ENCODE assay signal across 12 cellular contexts in genomic region chr3:31106912-31107311, GRCh38.
A peak's percentile ranks its signal among the peaks of the same experiment; 100 is the strongest.
DNase-seq lines count a peak whose midpoint lies in the region; ATAC-seq, FAIRE-seq and TF ChIP-seq lines count a peak whose summit lies in the region.
"Had no signal": no experiment of that assay in that cellular context is flagged by ENCODE, and none has a peak within 500 bp of the region (broad histone marks: within the 10 kb centered on the region; RNA-seq: fewer than 3 reads in every experiment).

No MANE protein-coding gene starts in this region.

- BruUV-seq in GM12878 (replicated peaks; lab: Mats Ljungman, UMichigan), result no TSS peak

- H2AFZ ChIP-seq in GM12878 (ENCODE audit: control insufficient read depth, low read depth, low read length), result no peak overlapping the region

- SMC1A ChIA-PET in GM12878 (lab: Charles Lee; ENCODE audit: uncharacterized antibody, unreplicated experiment), result interaction anchor here (1.0 to 2.9 kb wide), 2 partner anchors 11 to 22 kb away, joined by 3 to 7 read pairs; no protein-coding TSS in a partner anchor

- peak; percentile 49 for FAIRE-seq in GM12878 (lab: Jason Lieb, UNC)
- FAIRE-seq: G401.6 had no signal

- TF ChIP-seq RAD21 in GM12878 (IDR thresholded peaks at IDR 0.05; ENCODE audit: insufficient read depth, low read depth, low read length), result no peak

- no peak overlapping the region for H3K9ac ChIP-seq in GM12878 (ENCODE audit: control insufficient read depth, insufficient read depth, low read length)

- ATAC-seq in GM18861 (IDR thresholded peaks at IDR 0.05; ENCODE audit: unreplicated experiment) (peak; percentile 88), GM21381 (IDR thresholded peaks at IDR 0.05; ENCODE audit: unreplicated experiment) (peak; percentile 96), HG03103 (IDR thresholded peaks at IDR 0.05; ENCODE audit: low read depth, unreplicated experiment) (peak; percentile 90), GM12878 (peak; percentile 98)
- ATAC-seq: left ventricle myocardium superior, T-cell had no signal

- H3K9me3 ChIP-seq in GM12878 (replicated peaks; ENCODE audit: control insufficient read depth, insufficient read depth, low read length), result no peaks in the 10 kb centered on the region; the same call in 2 of the 3 replicates
- H3K9me3 ChIP-seq in transverse colon, result no peaks in the 10 kb centered on the region
- H3K9me3 ChIP-seq in sigmoid colon, result no peaks in the 10 kb centered on the region

- no peak overlapping the region for H3K4me2 ChIP-seq in GM12878 (ENCODE audit: control insufficient read depth, insufficient read depth)

- H3K4me1 ChIP-seq in GM12878 (ENCODE audit: control insufficient read depth, insufficient read depth, low read length), result no peaks in the 10 kb centered on the region
- no peaks in the 10 kb centered on the region for H3K4me1 ChIP-seq in transverse colon
- H3K4me1 ChIP-seq in sigmoid colon, result no peaks in the 10 kb centered on the region

- H4K20me1 ChIP-seq in GM12878 (ENCODE audit: control insufficient read depth, insufficient read depth), result no peaks in the 10 kb centered on the region

- no peaks in the 10 kb centered on the region for H3K79me2 ChIP-seq in GM12878 (ENCODE audit: control insufficient read depth, insufficient read depth, low read length)

- TF ChIP-seq EP300 in GM12878 (IDR thresholded peaks at IDR 0.05; ENCODE audit: borderline replicate concordance in 1 of 2, control insufficient read depth in 1 of 2, low read depth in 2 of 2, low read length in 2 of 2) (no peak), transverse colon (IDR thresholded peaks at IDR 0.05; ENCODE audit: low read depth) (no peak), sigmoid colon (IDR thresholded peaks at IDR 0.05) (no peak)

- WGBS in GM12878 (ENCODE audit: insufficient coverage, insufficient replicate concordance, low lambda C conversion rate, missing lambda C conversion rate), result 23% methylated on average over 2 of the region's 2 CpGs
- WGBS in transverse colon (ENCODE audit: low coverage in 1 of 2), 2 donors, result 83 to 84% methylated on average over 2 of the region's 2 CpGs
- WGBS in sigmoid colon, 2 donors, result 81 to 90% methylated on average over 2 of the region's 2 CpGs

- H3K36me3 ChIP-seq in GM12878 (ENCODE audit: control insufficient read depth in 2 of 2, insufficient read depth in 2 of 2, low read length in 1 of 2) (no peaks in the 10 kb centered on the region), transverse colon (no peaks in the 10 kb centered on the region), sigmoid colon (no peaks in the 10 kb centered on the region)

- TF ChIP-seq POLR2A in GM12878 (IDR thresholded peaks at IDR 0.05; ENCODE audit: low read depth, low read length) (no peak), transverse colon (IDR thresholded peaks at IDR 0.05) (no peak), sigmoid colon (IDR thresholded peaks at IDR 0.05) (no peak)

- RAD21 ChIA-PET in GM12878 (lab: Charles Lee; ENCODE audit: unreplicated experiment), result no interaction called here

- DNase-seq in GM12878 (ENCODE audit: low read depth, low spot score) (peak; percentile 32), HuH-7.5 (ENCODE audit: low spot score) (no peak), DMS153 (lab: John Stamatoyannopoulos, UW) (no peak), transverse colon (no peak), sigmoid colon (no peak)
- DNase-seq: left ventricle myocardium superior; stimulated activated naive CD4-positive, alpha-beta T cell treated with Interleukin-2 at 50 U/mL for 16 hours; T-cell had no signal

- no peaks in the 10 kb centered on the region for H3K27me3 ChIP-seq in GM12878 (replicated peaks in 1 of 2; ENCODE audit: control insufficient read depth in 2 of 2, insufficient read depth in 2 of 2, low read length in 1 of 2)
- no peaks in the 10 kb centered on the region for H3K27me3 ChIP-seq in transverse colon
- no peaks in the 10 kb centered on the region for H3K27me3 ChIP-seq in sigmoid colon

- POLR2A ChIA-PET in GM12878 (lab: Charles Lee), result no interaction called here

- CTCF ChIA-PET in GM12878 (lab: Yijun Ruan, JAX), result no interaction called here

- TF ChIP-seq CTCF in GM12878 (IDR thresholded peaks at IDR 0.05 in 2 of 3, conservative IDR thresholded peaks at IDR 0.05 in 1 of 3; ENCODE audit: control insufficient read depth in 2 of 3, extremely low read depth in 1 of 3, insufficient read depth in 1 of 3, low read depth in 3 of 3, low read length in 3 of 3) (no peak), transverse colon (IDR thresholded peaks at IDR 0.05) (no peak), sigmoid colon (IDR thresholded peaks at IDR 0.05) (no peak)

- H3K4me3 ChIP-seq in GM12878 (no peak overlapping the region), transverse colon (no peak overlapping the region), sigmoid colon (no peak overlapping the region)

- in situ Hi-C loops in GM12878 (cut with MboI) (no loop called here), transverse colon (cut with MboI; ENCODE audit: low pct_ligation_motif_present in 1 of 4, low pct_unique_long_range_greater_than_20kb in 1 of 4, low sequenced_read_pairs in 3 of 4) (loop anchor here in 1 of 4 donors (25.0 kb wide), 1 partner anchor 320 kb away; no protein-coding TSS in a partner anchor)

- intact Hi-C loops in GM12878 (cut with micrococcal nuclease; ENCODE audit: unreplicated experiment), result no loop called here
- intact Hi-C loops in transverse colon (cut with DNase I; ENCODE audit: low total_unique reads), result no loop called here
- intact Hi-C loops in sigmoid colon (cut with DNase I), result no loop called here

- H3K27ac ChIP-seq in GM12878 (ENCODE audit: control insufficient read depth, insufficient read depth) (no peak overlapping the region), transverse colon (no peak overlapping the region), sigmoid colon (no peak overlapping the region)

TF ChIP-seq in GM12878, 131 proteins besides CTCF, POLR2A, EP300 and RAD21:
- TF ChIP-seq BMI1 (IDR thresholded peaks at IDR 0.05; ENCODE audit: borderline replicate concordance) (no peak), PKNOX1 (IDR thresholded peaks at IDR 0.05) (peak; percentile 68; the same call in 1 of the 2 replicates)
